In genomic region chr2:65939687-65940086, GRCh38 we compare ENCODE assay signal across 15 cellular contexts.
"Had no signal": no experiment of that assay in that cellular context is flagged by ENCODE, and none has a peak within 500 bp of the region (broad histone marks: within the 10 kb centered on the region; RNA-seq: fewer than 3 reads in every experiment).

No MANE protein-coding gene starts in this region.

- ATAC-seq: activated CD8-positive, alpha-beta memory T cell treated with anti-CD3 and anti-CD28 coated beads, Interleukin-2, amount 10 ng/mL, durations not matched to agents 7 days and 5 days; gastroesophageal sphincter; left cardiac atrium; right lobe of liver had no signal

- H3K36me3 ChIP-seq: cardiac muscle cell, gastroesophageal sphincter, prostate gland, right lobe of liver, thoracic aorta, WERI-Rb-1 had no signal

- H3K9me3 ChIP-seq: gastroesophageal sphincter, prostate gland, right lobe of liver, thoracic aorta had no signal

- H3K27me3 ChIP-seq: cardiac muscle cell, gastroesophageal sphincter, right lobe of liver had no signal

- H3K27ac ChIP-seq: cardiac muscle cell, gastroesophageal sphincter, prostate gland, right lobe of liver, thoracic aorta, WERI-Rb-1 had no signal

- H3K4me1 ChIP-seq: gastroesophageal sphincter, prostate gland, right lobe of liver had no signal

- H3K4me3 ChIP-seq: cardiac muscle cell, gastroesophageal sphincter, lung, prostate gland, right lobe of liver, thoracic aorta had no signal

- DNase-seq: activated CD4-positive, alpha-beta memory T cell treated with anti-CD3 and anti-CD28 coated beads for 36 hours; activated CD8-positive, alpha-beta memory T cell treated with anti-CD3 and anti-CD28 coated beads, Interleukin-2, amount 10 ng/mL, durations not matched to agents 7 days and 5 days; activated naive CD4-positive, alpha-beta T cell treated with anti-CD3 and anti-CD28 coated beads, Interleukin-2, amount 10 ng/mL, durations not matched to agents 7 days and 5 days; activated T-cell treated with anti-CD3 and anti-CD28 coated beads, Interleukin-2, amount 50 U/mL, for 1 hour; endodermal cell; erythroblast; left cardiac atrium; nephron progenitor cell; right lobe of liver; WERI-Rb-1 had no signal
